1 cellular context compared by ENCODE assay signal in genomic region chr19:57632987-57633831, GRCh38.
TF ChIP-seq lines count a peak whose summit lies in the region.

TSS of gene ZNF211 (plus strand) at chr19:57633168. CDS start at chr19:57633347, 179 bp downstream.

TF ChIP-seq in HepG2, 621 proteins besides CTCF, POLR2A, EP300 and RAD21 (continued from another document and continues in another):
- TF ChIP-seq ZBTB26 (CRISPR knock-in tag; IDR thresholded peaks at IDR 0.05; ENCODE audit: borderline replicate concordance) (no peak), TCF12 (IDR thresholded peaks at IDR 0.05) (no peak), TCF12 (CRISPR knock-in tag; IDR thresholded peaks at IDR 0.05) (no peak), IKZF5 (CRISPR knock-in tag; IDR thresholded peaks at IDR 0.05) (peak; percentile 71; the same call in 1 of the 2 replicates), STAT6 (CRISPR knock-in tag; IDR thresholded peaks at IDR 0.05; ENCODE audit: borderline replicate concordance) (no peak), TP53 (CRISPR knock-in tag; conservative IDR thresholded peaks at IDR 0.05) (no peak), KAT7 (CRISPR knock-in tag; IDR thresholded peaks at IDR 0.05; ENCODE audit: borderline replicate concordance) (peak; percentile 86; the same call in 1 of the 2 replicates), PLRG1 (conservative IDR thresholded peaks at IDR 0.05) (no peak), RELA (CRISPR knock-in tag; IDR thresholded peaks at IDR 0.05) (peak; percentile 65; the same call in 1 of the 2 replicates), ATRX (CRISPR knock-in tag; IDR thresholded peaks at IDR 0.05; ENCODE audit: borderline replicate concordance) (no peak), ZNF234 (CRISPR knock-in tag; conservative IDR thresholded peaks at IDR 0.05) (no peak), IRF1 (CRISPR knock-in tag; IDR thresholded peaks at IDR 0.05; ENCODE audit: low read depth) (no peak), SP2 (CRISPR knock-in tag; IDR thresholded peaks at IDR 0.05) (peak; percentile 98), ZSCAN29 (CRISPR knock-in tag; conservative IDR thresholded peaks at IDR 0.05) (0 out of 2 replicates have a peak, but pooled peaks have one; percentile 57), NPAS2 (CRISPR knock-in tag; IDR thresholded peaks at IDR 0.05; ENCODE audit: borderline replicate concordance) (no peak), ZNF282 (IDR thresholded peaks at IDR 0.05; ENCODE audit: partially characterized antibody) (no peak), GATAD2A (CRISPR knock-in tag; IDR thresholded peaks at IDR 0.05) (no peak), NCOA1 (CRISPR knock-in tag; IDR thresholded peaks at IDR 0.05) (no peak), ZNF670 (CRISPR knock-in tag; IDR thresholded peaks at IDR 0.05; ENCODE audit: borderline replicate concordance) (no peak), ZBTB40 (IDR thresholded peaks at IDR 0.05) (no peak), ZBTB40 (CRISPR knock-in tag; IDR thresholded peaks at IDR 0.05) (no peak), SRF (IDR thresholded peaks at IDR 0.05; ENCODE audit: low read depth, low read length) (no peak), ZNF784 (CRISPR knock-in tag; IDR thresholded peaks at IDR 0.05; ENCODE audit: borderline replicate concordance) (0 out of 2 replicates have a peak, but pooled peaks have one; percentile 31), RFXANK (CRISPR knock-in tag; IDR thresholded peaks at IDR 0.05) (no peak), ZNF747 (CRISPR knock-in tag; IDR thresholded peaks at IDR 0.05; ENCODE audit: borderline replicate concordance) (no peak), RFX5 (IDR thresholded peaks at IDR 0.05; ENCODE audit: low read depth, low read length) (no peak), ZNF781 (CRISPR knock-in tag; IDR thresholded peaks at IDR 0.05; ENCODE audit: borderline replicate concordance, not compliant biosample characterization) (no peak), ZNF646 (CRISPR knock-in tag; IDR thresholded peaks at IDR 0.05) (no peak), POGK (CRISPR knock-in tag; conservative IDR thresholded peaks at IDR 0.05) (0 out of 2 replicates have a peak, but pooled peaks have one; percentile 22), ZNF335 (CRISPR knock-in tag; IDR thresholded peaks at IDR 0.05) (peak; percentile 64; the same call in 1 of the 2 replicates)
